ENCODE assay signal across 1 cellular context in genomic region chr6:107064579-107065065, GRCh38.
TF ChIP-seq lines count a peak whose summit lies in the region.

No MANE protein-coding gene starts in this region.

TF ChIP-seq in IMR-90, 13 proteins besides CTCF, POLR2A, EP300 and RAD21:
- TF ChIP-seq SMC3 (IDR thresholded peaks at IDR 0.05; ENCODE audit: low read depth, low read length) (no peak), CHD1 (IDR thresholded peaks at IDR 0.05; ENCODE audit: low read depth, low read length) (no peak), NFE2L2 (IDR thresholded peaks at IDR 0.05; ENCODE audit: low read depth, low read length) (no peak), RFX5 (IDR thresholded peaks at IDR 0.05; ENCODE audit: low read depth, low read length) (no peak), ELK1 (IDR thresholded peaks at IDR 0.05; ENCODE audit: borderline replicate concordance, low read depth, low read length) (no peak), BHLHE40 (IDR thresholded peaks at IDR 0.05; ENCODE audit: low read depth, low read length) (no peak), MAZ (IDR thresholded peaks at IDR 0.05; ENCODE audit: borderline replicate concordance, low read depth, low read length) (no peak), MAFK (IDR thresholded peaks at IDR 0.05; ENCODE audit: low read depth, low read length) (no peak), RCOR1 (IDR thresholded peaks at IDR 0.05; ENCODE audit: insufficient replicate concordance, low read length) (no peak), FOS (IDR thresholded peaks at IDR 0.05; ENCODE audit: low read depth, low read length) (no peak), USF2 (IDR thresholded peaks at IDR 0.05; ENCODE audit: low read depth, low read length) (no peak), CEBPB (IDR thresholded peaks at IDR 0.05; ENCODE audit: low read depth, low read length) (no peak), MXI1 (IDR thresholded peaks at IDR 0.05; ENCODE audit: borderline replicate concordance, low read depth, low read length) (no peak)
